Comparison of ENCODE assay signal across 1 cellular context in the genomic region with DNA sequence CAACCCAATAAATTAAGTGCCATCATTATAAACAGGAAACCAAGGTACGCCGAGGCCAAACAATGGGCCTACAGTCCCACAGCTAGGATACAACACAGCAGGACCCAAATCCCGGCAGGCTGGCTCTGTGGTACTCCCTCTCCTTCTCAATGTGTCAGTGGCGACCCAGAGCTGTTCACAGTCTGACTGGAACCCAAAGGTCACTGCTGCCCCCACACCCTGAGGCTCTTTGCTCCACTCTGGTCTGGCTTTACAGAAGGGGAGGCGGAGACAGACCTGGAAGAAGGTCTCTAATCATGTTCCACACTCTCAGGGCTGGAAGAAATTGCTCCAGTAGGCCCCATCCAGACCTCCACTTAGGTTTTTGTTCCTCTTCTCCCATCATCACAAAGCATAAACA.
A peak's percentile ranks its signal among the peaks of the same experiment; 100 is the strongest.
TF ChIP-seq lines count a peak whose summit lies in the region.

No MANE protein-coding gene starts in this region.

TF ChIP-seq in HepG2, 621 proteins besides CTCF, POLR2A, EP300 and RAD21:
- no peak for TF ChIP-seq ZNF577 (CRISPR knock-in tag; IDR thresholded peaks at IDR 0.05; ENCODE audit: borderline replicate concordance, low read depth)
- TF ChIP-seq ZNF589 (CRISPR knock-in tag; conservative IDR thresholded peaks at IDR 0.05): no peak
- no peak for TF ChIP-seq ZNF230 (CRISPR knock-in tag; IDR thresholded peaks at IDR 0.05)
- TF ChIP-seq HNF4G (IDR thresholded peaks at IDR 0.05; ENCODE audit: borderline replicate concordance, low read depth, low read length): peak; percentile 37; the same call in 1 of the 2 replicates
- no peak for TF ChIP-seq HNF4G (CRISPR knock-in tag; IDR thresholded peaks at IDR 0.05; ENCODE audit: borderline replicate concordance, low read depth)
- peak; percentile 28; the same call in 1 of the 2 replicates for TF ChIP-seq HNF4A (CRISPR knock-in tag; IDR thresholded peaks at IDR 0.05)
